Comparison of ENCODE assay signal across 19 cellular contexts in genomic region chr12:4586500-4586899, GRCh38. TPM values are rescaled to one million over a fixed set of nuclear protein-coding genes. Genes with fewer than 3 reads are reported as not detected.
DNase-seq lines count a peak whose midpoint lies in the region; ATAC-seq, FAIRE-seq and TF ChIP-seq lines count a peak whose summit lies in the region.
"Had no signal": no experiment of that assay in that cellular context is flagged by ENCODE, and none has a peak within 500 bp of the region (broad histone marks: within the 10 kb centered on the region; RNA-seq: fewer than 3 reads in every experiment).

No MANE protein-coding gene starts in this region.

- no peak overlapping the region for H2BK5ac ChIP-seq in H1 (ENCODE audit: low read depth, low read length)

- H3K56ac ChIP-seq in H1 (replicated peaks; ENCODE audit: insufficient read length, low read depth, low read length): no peak overlapping the region

- H3K14ac ChIP-seq in H1 (ENCODE audit: insufficient read length): no peak overlapping the region

- H2BK12ac ChIP-seq in H1 (ENCODE audit: low read depth, low read length): no peak overlapping the region; the same call in 1 of the 2 replicates

- no peak for TF ChIP-seq EP300 in H1 (IDR thresholded peaks at IDR 0.05; ENCODE audit: borderline replicate concordance in 1 of 2, low read depth in 2 of 2, low read length in 2 of 2)

- H4K20me1 ChIP-seq in H1 (replicated peaks in 1 of 2; ENCODE audit: control insufficient read depth in 1 of 2, insufficient read depth in 2 of 2, low read length in 2 of 2) (no peaks in the 10 kb centered on the region), PC-9 (ENCODE audit: insufficient read depth) (no peaks in the 10 kb centered on the region)
- H4K20me1 ChIP-seq: BLaER1 had no signal

- no peak overlapping the region for H3K4me3 Mint-ChIP-seq in neural crest cell
- H3K4me3 Mint-ChIP-seq: CD14-positive monocyte; CD4-positive, alpha-beta memory T cell; HFFc6 had no signal

- intact Hi-C loops in Right ventricle myocardium superior (cut with DNase I): no loop called here
- intact Hi-C loops in PC-9 (cut with micrococcal nuclease; ENCODE audit: unreplicated experiment): no loop called here

- H3K23me2 ChIP-seq in H1 (ENCODE audit: low read depth, low read length): no peaks in the 10 kb centered on the region

- H3K36me3 ChIP-seq in right atrium auricular region (no peaks in the 10 kb centered on the region), H1 (ENCODE audit: control insufficient read depth in 2 of 4, insufficient read depth in 4 of 4, low read length in 3 of 4) (no peaks in the 10 kb centered on the region), PC-9 (ENCODE audit: low read depth) (no peaks in the 10 kb centered on the region)
- H3K36me3 ChIP-seq: BLaER1 had no signal

- no peak overlapping the region for H4K91ac ChIP-seq in H1 (replicated peaks; ENCODE audit: insufficient read length, low read length)

- H3K27ac ChIP-seq in right atrium auricular region (no peak overlapping the region), H1 (ENCODE audit: low read depth, low read length) (no peak overlapping the region), PC-9 (no peak overlapping the region)
- H3K27ac ChIP-seq: BLaER1, GM23248 had no signal

- no peak overlapping the region for H2BK20ac ChIP-seq in H1 (ENCODE audit: low read length)

- H3K4me1 ChIP-seq in right atrium auricular region: no peaks in the 10 kb centered on the region
- H3K4me1 ChIP-seq in H1 (replicated peaks in 1 of 4; ENCODE audit: control insufficient read depth in 3 of 4, insufficient read depth in 4 of 4, low read length in 3 of 4): peaks cover 0 to 4% (median 1%) of the 10 kb centered on the region in 4 experiments; a peak in 3 of 7 replicates
- no peaks in the 10 kb centered on the region for H3K4me1 ChIP-seq in PC-9 (replicated peaks; ENCODE audit: insufficient read depth)
- H3K4me1 ChIP-seq: BLaER1 had no signal

- no peaks in the 10 kb centered on the region for H3K79me2 ChIP-seq in H1 (ENCODE audit: control insufficient read depth in 1 of 2, insufficient read depth in 2 of 2, low read length in 2 of 2)
- no peaks in the 10 kb centered on the region for H3K79me2 ChIP-seq in PC-9 (ENCODE audit: low read depth)

- peak overlapping the region; percentile 20 for H3K27ac Mint-ChIP-seq in neural crest cell (ENCODE audit: unreplicated experiment)
- H3K27ac Mint-ChIP-seq: CD14-positive monocyte; CD4-positive, alpha-beta memory T cell; HFFc6 had no signal

- H3K4ac ChIP-seq in H1 (replicated peaks; ENCODE audit: insufficient read length, low read depth, low read length): peak overlapping the region; percentile 44

- no peak overlapping the region for H2BK15ac ChIP-seq in H1 (ENCODE audit: low read length)

- H3K27me3 Mint-ChIP-seq in neural crest cell (ENCODE audit: low read depth): no peaks in the 10 kb centered on the region

- no peak for TF ChIP-seq POLR2A in H1 (IDR thresholded peaks at IDR 0.05; ENCODE audit: control extremely low read depth in 1 of 2, low read depth in 2 of 2, low read length in 2 of 2)

- no TSS peak for BruUV-seq in PC-9 (replicated peaks; lab: Mats Ljungman, UMichigan)

- H3K9me3 Mint-ChIP-seq in neural crest cell: peaks cover 5% of the 10 kb centered on the region
- H3K9me3 Mint-ChIP-seq: HFFc6 had no signal

- TF ChIP-seq CTCF in right atrium auricular region (IDR thresholded peaks at IDR 0.05) (no peak), H1 (IDR thresholded peaks at IDR 0.05; ENCODE audit: control extremely low read depth in 1 of 3, insufficient read depth in 1 of 3, low read depth in 1 of 3, low read length in 3 of 3) (no peak), neural crest cell (conservative IDR thresholded peaks at IDR 0.05) (no peak), PC-9 (conservative IDR thresholded peaks at IDR 0.05) (no peak)

- H4K8ac ChIP-seq in H1 (ENCODE audit: extremely low read depth, insufficient read depth, low read length): no peak overlapping the region

- 86% methylated on average over 5 of the region's 5 CpGs; no CpG with 5 or more reads in 1 of the 2 experiments for WGBS in H1 (ENCODE audit: extremely low coverage in 1 of 2, insufficient coverage in 1 of 2, insufficient read length in 1 of 2, insufficient replicate concordance in 2 of 2, low coverage in 1 of 2, low lambda C conversion rate in 2 of 2, missing lambda C conversion rate in 1 of 2), 2 experiments

- H2BK120ac ChIP-seq in H1 (replicated peaks; ENCODE audit: low read depth, low read length): no peak overlapping the region

- no peaks in the 10 kb centered on the region for H3F3A ChIP-seq in PC-9 (ENCODE audit: insufficient read depth, low read depth)

- no peak overlapping the region for H3K18ac ChIP-seq in H1 (ENCODE audit: extremely low read depth, low read length)

- no peaks in the 10 kb centered on the region for H3K79me1 ChIP-seq in H1 (ENCODE audit: low read depth, low read length)

- no peak for TF ChIP-seq RAD21 in H1 (IDR thresholded peaks at IDR 0.05 in 1 of 2, conservative IDR thresholded peaks at IDR 0.05 in 1 of 2; ENCODE audit: low read depth in 2 of 2, low read length in 2 of 2)

- CTCF ChIA-PET in H1 (lab: Charles Lee; ENCODE audit: partially characterized antibody): interaction anchor here (0.6 to 3.9 kb wide), 12 partner anchors 11 to 322 kb away, joined by 3 to 13 read pairs (median 3); no protein-coding TSS in a partner anchor
- CTCF ChIA-PET in PC-9 (lab: Charles Lee): no interaction called here

- POLR2A ChIA-PET in H1 (lab: Charles Lee; ENCODE audit: partially characterized antibody) (interaction anchor here (0.9 kb wide), 1 partner anchor 23 kb away, joined by 3 read pairs; no protein-coding TSS in a partner anchor), PC-9 (lab: Charles Lee; ENCODE audit: unreplicated experiment) (no interaction called here)

- no peak overlapping the region for H3K23ac ChIP-seq in H1 (ENCODE audit: insufficient read length)

- no peak overlapping the region for H3K9ac ChIP-seq in H1 (replicated peaks in 1 of 4; ENCODE audit: extremely low read depth in 1 of 4, low read depth in 3 of 4, low read length in 3 of 4)
- H3K9ac ChIP-seq: BLaER1, GM23248 had no signal

- DNase-seq in right atrium auricular region (ENCODE audit: low spot score) (peak; percentile 18), Right ventricle myocardium superior (no peak), H1 (ENCODE audit: low read depth in 1 of 2, low spot score in 2 of 2) (no peak), neural crest cell (ENCODE audit: low read depth, low spot score) (no peak), HTR-8/SVneo (ENCODE audit: insufficient read length, low spot score) (no peak), PC-9 (no peak), NCI-H510A treated with DMSO at 0.1 percent for 48 hours (lab: John Stamatoyannopoulos, UW) (no peak)
- no peak for DNase-seq in stimulated activated CD4-positive, alpha-beta T cell treated with anti-CD3 and anti-CD28 coated beads, Interleukin-4, amount 100 ng/mL, for 4 hours
- DNase-seq: 8988T; CD4-positive, alpha-beta memory T cell; DMS153; DMS79; GF-D8; GM23248; HFFc6 had no signal

- no peak overlapping the region for H4K5ac ChIP-seq in H1 (ENCODE audit: insufficient read length, low read depth, low read length)

- H3K36me3 Mint-ChIP-seq in neural crest cell (ENCODE audit: low read depth): peaks cover 2% of the 10 kb centered on the region
- H3K36me3 Mint-ChIP-seq: CD14-positive monocyte had no signal

- no peak overlapping the region for H2AFZ ChIP-seq in H1 (ENCODE audit: low read length)
- no peak overlapping the region for H2AFZ ChIP-seq in PC-9
- H2AFZ ChIP-seq: GM23248 had no signal

- H3K9me2 ChIP-seq in PC-9 (ENCODE audit: insufficient read depth): no peaks in the 10 kb centered on the region

- H3K4me1 Mint-ChIP-seq in neural crest cell: peaks cover 7% of the 10 kb centered on the region
- H3K4me1 Mint-ChIP-seq: CD14-positive monocyte; CD4-positive, alpha-beta memory T cell had no signal

- no peak for FAIRE-seq in H1 (lab: Jason Lieb, UNC)
- no peak for FAIRE-seq in HTR-8/SVneo (lab: Jason Lieb, UNC)
- FAIRE-seq: GM19239 had no signal

- ATAC-seq in Right ventricle myocardium superior (ENCODE audit: poor library complexity): no peak
- ATAC-seq: HCT116 had no signal

- H3K4me3 ChIP-seq in right atrium auricular region (no peak overlapping the region), H1 (ENCODE audit: extremely low read depth in 1 of 4, insufficient read depth in 2 of 4, low read depth in 3 of 4, low read length in 4 of 4) (no peak overlapping the region), PC-9 (no peak overlapping the region)
- H3K4me3 ChIP-seq: BLaER1, GM23248 had no signal

- H3K9me3 ChIP-seq in right atrium auricular region (no peaks in the 10 kb centered on the region), H1 (ENCODE audit: insufficient read depth in 2 of 2, low read depth in 1 of 2, low read length in 1 of 2) (no peaks in the 10 kb centered on the region), PC-9 (ENCODE audit: insufficient read depth, low read depth) (no peaks in the 10 kb centered on the region)
- H3K9me3 ChIP-seq: BLaER1 had no signal

- H3K27me3 ChIP-seq in right atrium auricular region (no peaks in the 10 kb centered on the region), H1 (replicated peaks in 1 of 4; ENCODE audit: control insufficient read depth in 3 of 4, extremely low read depth in 1 of 4, insufficient read depth in 3 of 4, low read length in 3 of 4) (no peaks in the 10 kb centered on the region; a peak in 1 of 7 replicates), PC-9 (ENCODE audit: insufficient read depth, low read depth) (peaks cover 97% of the 10 kb centered on the region)
- H3K27me3 ChIP-seq: BLaER1 had no signal

- H3K4me2 ChIP-seq in H1 (ENCODE audit: insufficient read depth in 1 of 2, low read depth in 2 of 2, low read length in 2 of 2): no peak overlapping the region
- H3K4me2 ChIP-seq in PC-9: no peak overlapping the region
- H3K4me2 ChIP-seq: BLaER1 had no signal

- no peak overlapping the region for H2AK5ac ChIP-seq in H1 (ENCODE audit: low read depth, low read length)

RNA-seq across cellular contexts. Expression of gene DYRK4, which starts 24.5 kb away (rescaled TPM):
- total RNA-seq in right atrium auricular region (10 to 100 TPM; 31.7 to 41.1 TPM), Right ventricle myocardium superior (23.5 TPM), neural crest cell (43.1 and 44.9 TPM in 2 replicates), PC-9 (2021) (31.7 and 41.8 TPM in 2 replicates)
- 9.7 and 10.5 TPM in 2 replicates for total RNA-seq in H1 (2021; fragmentation: NEBNext Ultra II Directional; extraction: Animal tissue kit (Norgen Biotek cat#: 25700))
- 8.7 and 11.4 TPM in 2 replicates for polyA plus RNA-seq in H1 (2011; rRNA removed)
- polyA plus RNA-seq in H1 (2011; cell fraction: cytosol; rRNA removed): 11.9 TPM
- polyA plus RNA-seq in H1 (2011; cell fraction: nucleus; rRNA removed): 20.7 TPM
- polyA plus RNA-seq in H1 (2012, experiment 1 of 2): 8.6 to 14.4 TPM (median 11.5 TPM) in 4 replicates
- polyA plus RNA-seq in H1 (2012, experiment 2 of 2): 9.6 TPM
- 9.1 TPM for polyA plus RNA-seq in H1 (2013, experiment 1 of 2)
- polyA plus RNA-seq in H1 (2013, experiment 2 of 2): 8.0 TPM
- polyA minus RNA-seq in H1 (2011; rRNA and poly(A)+ RNA removed): 8.1 and 10.9 TPM in 2 replicates
- polyA minus RNA-seq in H1 (2011; cell fraction: cytosol; rRNA and poly(A)+ RNA removed): 4.9 TPM
- polyA minus RNA-seq in H1 (2011; cell fraction: nucleus; rRNA and poly(A)+ RNA removed): 11.4 TPM

RNA-seq across cellular contexts. Expression of gene RAD51AP1, which starts 47.8 kb away (rescaled TPM):
- total RNA-seq in right atrium auricular region (1 to 10 TPM in 1 of 2 donors, under 1 TPM in 1; 0.86 to 1.3 TPM), Right ventricle myocardium superior (1.1 TPM), neural crest cell (48.2 and 49.0 TPM in 2 replicates), PC-9 (2021) (50.1 and 54.7 TPM in 2 replicates)
- total RNA-seq in H1 (2021; fragmentation: NEBNext Ultra II Directional; extraction: Animal tissue kit (Norgen Biotek cat#: 25700)): 42.4 and 48.3 TPM in 2 replicates
- polyA plus RNA-seq in H1 (2011; rRNA removed): 9.9 and 29.7 TPM in 2 replicates
- 42.5 TPM for polyA plus RNA-seq in H1 (2011; cell fraction: cytosol; rRNA removed)
- polyA plus RNA-seq in H1 (2011; cell fraction: nucleus; rRNA removed): 7.5 TPM
- polyA plus RNA-seq in H1 (2012, experiment 1 of 2): 26.1 to 63.7 TPM (median 31.3 TPM) in 4 replicates
- 6.3 TPM for polyA plus RNA-seq in H1 (2012, experiment 2 of 2)
- 62.3 TPM for polyA plus RNA-seq in H1 (2013, experiment 1 of 2)
- polyA plus RNA-seq in H1 (2013, experiment 2 of 2): 58.5 TPM
- polyA minus RNA-seq in H1 (2011; rRNA and poly(A)+ RNA removed): 8.5 and 16.6 TPM in 2 replicates
- 12.3 TPM for polyA minus RNA-seq in H1 (2011; cell fraction: cytosol; rRNA and poly(A)+ RNA removed)
- polyA minus RNA-seq in H1 (2011; cell fraction: nucleus; rRNA and poly(A)+ RNA removed): 24.3 TPM

Comparison
In these comparisons a context has a peak if more than half of its experiments do, and no peak if none do; other contexts are left out.
1. RNA of gene RAD51AP1, which starts 47.8 kb away (total RNA-seq): 50.1 to 54.7 TPM in PC-9, 42.4 to 48.3 TPM in H1 and 48.2 to 49.0 TPM in neural crest cell; 0.86 to 1.3 TPM in right atrium auricular region and 1.1 TPM in Right ventricle myocardium superior (single experiment); every median in the first group is over 10 times any median in the second.